17 cellular contexts compared by ENCODE assay signal in the genomic region with DNA sequence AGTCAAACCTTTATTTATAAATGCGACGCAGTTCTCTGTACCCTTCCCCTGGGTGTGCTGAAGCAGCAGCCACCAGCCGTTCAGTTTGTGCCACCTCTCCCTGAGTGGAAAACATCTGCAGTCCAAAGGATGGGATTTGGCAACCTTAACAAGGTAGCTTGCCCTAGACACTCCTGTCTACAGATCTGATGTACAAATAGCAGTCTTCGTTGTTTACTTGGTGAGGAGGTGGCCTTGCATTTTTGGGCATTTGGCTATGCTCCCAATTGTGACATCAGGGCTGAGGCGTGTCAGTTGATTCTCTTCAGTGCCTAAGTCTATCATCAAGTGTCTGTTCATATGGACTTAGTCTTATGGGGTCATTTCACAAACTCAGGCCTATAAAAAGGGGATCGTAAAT. TPM values are rescaled to one million over a fixed set of nuclear protein-coding genes. Genes with fewer than 3 reads are reported as not detected.
A peak's percentile ranks its signal among the peaks of the same experiment; 100 is the strongest.
DNase-seq lines count a peak whose midpoint lies in the region; ATAC-seq and TF ChIP-seq lines count a peak whose summit lies in the region.
"Had no signal": no experiment of that assay in that cellular context is flagged by ENCODE, and none has a peak within 500 bp of the region (broad histone marks: within the 10 kb centered on the region; RNA-seq: fewer than 3 reads in every experiment).

No MANE protein-coding gene starts in this region.

- POLR2A ChIA-PET in HEK293T (lab: Yijun Ruan, JAX), result no interaction called here

- H3K4me3 ChIP-seq in right lobe of liver (no peak overlapping the region), prostate gland (no peak overlapping the region)
- H3K4me3 ChIP-seq: MG63, PC-9, SJCRH30 had no signal

- no peaks in the 10 kb centered on the region for H3K4me1 ChIP-seq in right lobe of liver
- H3K4me1 ChIP-seq in prostate gland (replicated peaks), result peaks cover 1% of the 10 kb centered on the region
- H3K4me1 ChIP-seq: SJCRH30 had no signal

- peaks cover 10% of the 10 kb centered on the region for H3K4me1 Mint-ChIP-seq in T-helper 17 cell

- no peak overlapping the region for H3K4me3 Mint-ChIP-seq in T-helper 17 cell
- H3K4me3 Mint-ChIP-seq: CD8-positive, alpha-beta memory T cell had no signal

- DNase-seq in HEK293T (ENCODE audit: extremely low spot score) (no peak), T-helper 17 cell (no peak), right lobe of liver (no peak), prostate gland (ENCODE audit: low spot score) (peak; percentile 48), KBM-7 (no peak), COLO668 (lab: John Stamatoyannopoulos, UW; ENCODE audit: unreplicated experiment) (no peak)
- DNase-seq in stimulated activated CD4-positive, alpha-beta T cell treated with anti-CD3 and anti-CD28 coated beads, Interleukin-2, amount 100 ng/mL, for 48 hours, result no peak
- DNase-seq: C1 segment of cervical spinal cord; CD8-positive, alpha-beta memory T cell; MG63; NCI-H1048; NCI-H1436; NCI-H1930; NCI-H226; NCI-H524; PC-9; SJCRH30 had no signal

- TF ChIP-seq CTCF in right lobe of liver (IDR thresholded peaks at IDR 0.05) (no peak), prostate gland (IDR thresholded peaks at IDR 0.05) (no peak)

- H3K36me3 Mint-ChIP-seq in T-helper 17 cell (ENCODE audit: low read depth), result peaks cover 14% of the 10 kb centered on the region

- no peak overlapping the region for H3K27ac ChIP-seq in right lobe of liver
- H3K27ac ChIP-seq in prostate gland, result peak overlapping the region in 1 of 2 donors; percentile 7
- H3K27ac ChIP-seq: SJCRH30 had no signal

- peak overlapping the region; percentile 34 for H3K27ac Mint-ChIP-seq in T-helper 17 cell

- H3K9me3 ChIP-seq in T-helper 17 cell (ENCODE audit: control insufficient read depth, low read length, poor library complexity, severe bottlenecking) (no peaks in the 10 kb centered on the region), right lobe of liver (no peaks in the 10 kb centered on the region), prostate gland (no peaks in the 10 kb centered on the region)
- H3K9me3 ChIP-seq: MG63, SJCRH30 had no signal

- H3K27me3 ChIP-seq in right lobe of liver (no peaks in the 10 kb centered on the region), prostate gland (replicated peaks; ENCODE audit: insufficient read depth) (no peaks in the 10 kb centered on the region)
- H3K27me3 ChIP-seq: MG63, SJCRH30 had no signal

- intact Hi-C loops in right lobe of liver (cut with DNase I), result no loop called here
- intact Hi-C loops in prostate gland (cut with DNase I), result no loop called here

- CTCF ChIA-PET in HEK293T (lab: Yijun Ruan, JAX), result no interaction called here

- 76% methylated on average over 6 of the region's 6 CpGs for WGBS in right lobe of liver (ENCODE audit: insufficient coverage, low coverage, low lambda C conversion rate, missing lambda C conversion rate)
- 38% methylated on average over 6 of the region's 6 CpGs for WGBS in prostate gland

- TF ChIP-seq POLR2A in right lobe of liver (IDR thresholded peaks at IDR 0.05), result no peak
- no peak for TF ChIP-seq POLR2A in prostate gland (IDR thresholded peaks at IDR 0.05)

- H3K36me3 ChIP-seq in right lobe of liver (peaks cover 0 to 44% (median 2%) of the 10 kb centered on the region in 4 donors), prostate gland (peaks cover 0 to 7% of the 10 kb centered on the region in 2 donors)

- ATAC-seq in T-helper 17 cell (no peak), right lobe of liver (peak; percentile 18 to 59 (median 31))

- H3K27me3 Mint-ChIP-seq in T-helper 17 cell, result no peaks in the 10 kb centered on the region
- H3K27me3 Mint-ChIP-seq: CD8-positive, alpha-beta memory T cell had no signal

- in situ Hi-C loops in KBM-7 (cut with MboI; ENCODE audit: low pct_unique_long_range_greater_than_20kb, low sequenced_read_pairs), result no loop called here

TF ChIP-seq in HEK293T, 16 proteins besides CTCF, POLR2A, EP300 and RAD21:
- TF ChIP-seq, protein P1, sequence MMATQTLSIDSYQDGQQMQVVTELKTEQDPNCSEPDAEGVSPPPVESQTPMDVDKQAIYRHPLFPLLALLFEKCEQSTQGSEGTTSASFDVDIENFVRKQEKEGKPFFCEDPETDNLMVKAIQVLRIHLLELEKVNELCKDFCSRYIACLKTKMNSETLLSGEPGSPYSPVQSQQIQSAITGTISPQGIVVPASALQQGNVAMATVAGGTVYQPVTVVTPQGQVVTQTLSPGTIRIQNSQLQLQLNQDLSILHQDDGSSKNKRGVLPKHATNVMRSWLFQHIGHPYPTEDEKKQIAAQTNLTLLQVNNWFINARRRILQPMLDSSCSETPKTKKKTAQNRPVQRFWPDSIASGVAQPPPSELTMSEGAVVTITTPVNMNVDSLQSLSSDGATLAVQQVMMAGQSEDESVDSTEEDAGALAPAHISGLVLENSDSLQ (IDR thresholded peaks at IDR 0.05), result peak; percentile 39; the same call in 1 of the 2 replicates
- TF ChIP-seq FOXK2 (IDR thresholded peaks at IDR 0.05), result no peak

RNA-seq across cellular contexts. Expression of a gene that starts 59.8 kb away (rescaled TPM):
- total RNA-seq in T-helper 17 cell (10 to 100 TPM; 32.2 to 34.4 TPM), right lobe of liver (10 to 100 TPM; 15.3 to 22.2 (median 18.6) TPM), prostate gland (10 to 100 TPM; 75.1 to 94.5 TPM)
